8 cellular contexts compared by ENCODE assay signal in the genomic region with DNA sequence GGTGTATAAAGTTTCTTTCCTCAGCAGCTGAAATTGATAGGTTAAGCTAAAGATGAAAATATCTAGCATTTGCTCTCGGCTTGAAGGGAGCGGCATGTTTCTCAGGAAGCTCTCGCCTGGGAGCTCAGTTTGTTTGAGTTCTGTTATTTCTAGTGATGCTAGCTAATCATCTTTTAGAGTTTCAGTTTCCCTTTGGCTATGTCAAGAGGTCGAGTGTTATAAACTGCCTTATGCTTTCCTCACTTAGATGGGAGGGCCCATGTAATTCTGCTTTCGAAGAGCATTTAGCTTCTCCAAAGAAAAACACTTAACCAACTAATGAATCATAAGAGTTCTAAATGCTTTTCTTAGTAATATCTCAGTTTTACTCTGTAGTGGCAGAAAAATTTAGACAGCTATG. TPM values are rescaled to one million over a fixed set of nuclear protein-coding genes. Genes with fewer than 3 reads are reported as not detected.
DNase-seq lines count a peak whose midpoint lies in the region; ATAC-seq and TF ChIP-seq lines count a peak whose summit lies in the region.

No MANE protein-coding gene starts in this region.

- peaks cover 28 to 88% (median 67%) of the 10 kb centered on the region in 7 donors for H3K4me1 Mint-ChIP-seq in naive thymus-derived CD4-positive, alpha-beta T cell

- peaks cover 4 to 17% (median 7%) of the 10 kb centered on the region in 5 donors for H3K36me3 Mint-ChIP-seq in naive thymus-derived CD4-positive, alpha-beta T cell

- H3K4me3 Mint-ChIP-seq in naive thymus-derived CD4-positive, alpha-beta T cell = peak overlapping the region; percentile 65 to 84 (median 80)

- H3K27ac Mint-ChIP-seq in naive thymus-derived CD4-positive, alpha-beta T cell = peak overlapping the region; percentile 79 to 98 (median 94)

- no peak for TF ChIP-seq CTCF in astrocyte of the spinal cord (IDR thresholded peaks at IDR 0.05; ENCODE audit: low read depth, low read length)
- no peak for TF ChIP-seq CTCF in WERI-Rb-1 (IDR thresholded peaks at IDR 0.05; ENCODE audit: low read depth, low read length)

- H3K27me3 Mint-ChIP-seq in naive thymus-derived CD4-positive, alpha-beta T cell = no peaks in the 10 kb centered on the region

- peaks cover 0 to 55% of the 10 kb centered on the region in 2 donors for H3K4me1 ChIP-seq in naive thymus-derived CD4-positive, alpha-beta T cell (ENCODE audit: control insufficient read depth in 2 of 2, insufficient read depth in 2 of 2, low read length in 2 of 2)

- POLR2A ChIA-PET in naive thymus-derived CD4-positive, alpha-beta T cell (lab: Charles Lee) = interaction anchor here (0.6 to 2.3 kb wide), 17 partner anchors 9 to 1416 kb away, joined by 3 to 21 read pairs (median 4); no protein-coding TSS in a partner anchor

- intact Hi-C loops in naive thymus-derived CD4-positive, alpha-beta T cell (cut with micrococcal nuclease) = loop anchor here (1.0 to 2.0 kb wide), 6 partner anchors 8 to 51 kb away; partner anchors contain the start of gene PLCL1 (in 1 of the 2)

- no peaks in the 10 kb centered on the region for H3K27me3 ChIP-seq in naive thymus-derived CD4-positive, alpha-beta T cell (ENCODE audit: control insufficient read depth in 2 of 2, insufficient read depth in 2 of 2, low read length in 2 of 2)
- no peaks in the 10 kb centered on the region for H3K27me3 ChIP-seq in WERI-Rb-1 (ENCODE audit: insufficient read depth, low read depth, severe bottlenecking)

- ATAC-seq in GM19468 (IDR thresholded peaks at IDR 0.05; ENCODE audit: extremely low read depth, unreplicated experiment) (peak; percentile 89), HG03469 (IDR thresholded peaks at IDR 0.05; ENCODE audit: unreplicated experiment) (peak; percentile 95), esophagus mucosa (no peak)
- peak; percentile 88 for ATAC-seq in naive thymus-derived CD4-positive, alpha-beta T cell

- in situ Hi-C loops in astrocyte of the spinal cord (cut with HindIII; ENCODE audit: low sequenced_read_pairs) = no loop called here

- H3K4me3 ChIP-seq in astrocyte of the spinal cord (ENCODE audit: low read depth, low read length) = no peak overlapping the region
- peak overlapping the region; percentile 31 for H3K4me3 ChIP-seq in naive thymus-derived CD4-positive, alpha-beta T cell (ENCODE audit: low read length)
- H3K4me3 ChIP-seq in WERI-Rb-1 (ENCODE audit: low read depth, low read length) = no peak overlapping the region

- DNase-seq in EL = peak; percentile 36
- DNase-seq in astrocyte of the spinal cord (ENCODE audit: low read depth, low spot score) = peak; percentile 40
- DNase-seq in naive thymus-derived CD4-positive, alpha-beta T cell = peak in 7 of 9 donors; percentile 41 to 71 (median 59)
- DNase-seq in NCI-H1105 (lab: John Stamatoyannopoulos, UW) = no peak
- no peak for DNase-seq in WERI-Rb-1

- H3K27ac ChIP-seq in naive thymus-derived CD4-positive, alpha-beta T cell (ENCODE audit: low read depth, low read length) = peak overlapping the region; percentile 75
- no peak overlapping the region for H3K27ac ChIP-seq in WERI-Rb-1

- H3K36me3 ChIP-seq in naive thymus-derived CD4-positive, alpha-beta T cell (ENCODE audit: control insufficient read depth in 2 of 3, insufficient read depth in 3 of 3, low read length in 3 of 3) = no peaks in the 10 kb centered on the region
- H3K36me3 ChIP-seq in WERI-Rb-1 = no peaks in the 10 kb centered on the region

- H3K9me3 Mint-ChIP-seq in naive thymus-derived CD4-positive, alpha-beta T cell = peaks cover 0 to 21% (median 6%) of the 10 kb centered on the region in 11 donors

- CTCF ChIA-PET in naive thymus-derived CD4-positive, alpha-beta T cell (lab: Charles Lee) = interaction anchor here (0.8 to 2.0 kb wide), 7 partner anchors 8 to 215 kb away, joined by 3 to 13 read pairs (median 4); no protein-coding TSS in a partner anchor

- no peaks in the 10 kb centered on the region for H3K9me3 ChIP-seq in naive thymus-derived CD4-positive, alpha-beta T cell (ENCODE audit: control insufficient read depth in 2 of 3, low read length in 3 of 3)
- H3K9me3 ChIP-seq in WERI-Rb-1 (ENCODE audit: severe bottlenecking) = no peaks in the 10 kb centered on the region

RNA-seq across cellular contexts. Expression of gene PLCL1, which starts 33.6 kb away (rescaled TPM):
- 10 to 100 TPM in 4 of 5 experiments, 1 to 10 TPM in 1; 1.8 to 33.7 (median 28.5) TPM for total RNA-seq in naive thymus-derived CD4-positive, alpha-beta T cell
- 10 to 100 TPM; 13.1 to 16.7 TPM for polyA plus RNA-seq in naive thymus-derived CD4-positive, alpha-beta T cell
- total RNA-seq in esophagus mucosa = 0.20 TPM

RNA-seq across cellular contexts. Expression of gene BOLL, which starts 52.9 kb away (rescaled TPM):
- total RNA-seq in naive thymus-derived CD4-positive, alpha-beta T cell = not detected
- polyA plus RNA-seq in naive thymus-derived CD4-positive, alpha-beta T cell = under 1 TPM in 1 of 2 donors, not detected in 1; 0.08 TPM
- total RNA-seq in esophagus mucosa = not detected

Comparison
In these comparisons a context has a peak if more than half of its experiments do, and no peak if none do; other contexts are left out.
1. DNase-seq: peak in EL (single experiment), astrocyte of the spinal cord (single experiment) and naive thymus-derived CD4-positive, alpha-beta T cell (7 of 9); none in NCI-H1105 (single experiment) and WERI-Rb-1 (single experiment).